In genomic region chr10:28704771-28705170, GRCh38 we compare ENCODE assay signal across 25 cellular contexts. TPM values are rescaled to one million over a fixed set of nuclear protein-coding genes. Genes with fewer than 3 reads are reported as not detected.
DNase-seq lines count a peak whose midpoint lies in the region; ATAC-seq and TF ChIP-seq lines count a peak whose summit lies in the region.
"Had no signal": no experiment of that assay in that cellular context is flagged by ENCODE, and none has a peak within 500 bp of the region (broad histone marks: within the 10 kb centered on the region; RNA-seq: fewer than 3 reads in every experiment).

No MANE protein-coding gene starts in this region.

- H3K36me3 Mint-ChIP-seq in nephron progenitor cell (ENCODE audit: low read depth) (peaks cover 5% of the 10 kb centered on the region), neural progenitor cell (no peaks in the 10 kb centered on the region)

- peaks cover 38% of the 10 kb centered on the region for H3K4me1 Mint-ChIP-seq in nephron progenitor cell
- H3K4me1 Mint-ChIP-seq in neural progenitor cell, result peaks cover 24% of the 10 kb centered on the region
- H3K4me1 Mint-ChIP-seq: B cell; CD8-positive, alpha-beta memory T cell had no signal

- H3K27ac Mint-ChIP-seq in nephron progenitor cell (peak overlapping the region; percentile 96), neural progenitor cell (no peak overlapping the region)
- H3K27ac Mint-ChIP-seq: B cell; CD8-positive, alpha-beta memory T cell; HFFc6 had no signal

- H3K27me3 Mint-ChIP-seq in nephron progenitor cell (ENCODE audit: low read depth, poor library complexity) (peaks cover 5% of the 10 kb centered on the region), neural progenitor cell (ENCODE audit: insufficient read depth, low read depth) (peaks cover 8% of the 10 kb centered on the region)

- H3K4me1 ChIP-seq in IMR-90 (ENCODE audit: control insufficient read depth, insufficient read depth, low read length) (peaks cover 5% of the 10 kb centered on the region; the same call in 1 of the 2 replicates), hepatocyte (ENCODE audit: insufficient read depth) (peaks cover 3% of the 10 kb centered on the region), OCI-LY7 (ENCODE audit: insufficient read depth, low read length, poor library complexity, severe bottlenecking) (no peaks in the 10 kb centered on the region), neural progenitor cell (no peaks in the 10 kb centered on the region)

- no peaks in the 10 kb centered on the region for H3F3A ChIP-seq in neural progenitor cell (ENCODE audit: low read depth)

- H3K4me3 Mint-ChIP-seq in nephron progenitor cell, result no peak overlapping the region
- H3K4me3 Mint-ChIP-seq in neural progenitor cell, result no peak overlapping the region
- H3K4me3 Mint-ChIP-seq: B cell; CD8-positive, alpha-beta memory T cell; HFFc6 had no signal

- intact Hi-C loops in IMR-90 (cut with micrococcal nuclease), result no loop called here
- intact Hi-C loops in OCI-LY7 (cut with micrococcal nuclease; ENCODE audit: unreplicated experiment), result no loop called here

- no peak overlapping the region for H3K4ac ChIP-seq in IMR-90 (ENCODE audit: low read depth, low read length)

- no peak overlapping the region for H3K23ac ChIP-seq in IMR-90 (ENCODE audit: low read depth, low read length)

- no peak overlapping the region; the same call in 1 of the 2 replicates for H3K18ac ChIP-seq in IMR-90 (ENCODE audit: low read depth, low read length)

- no peak overlapping the region for H2BK20ac ChIP-seq in IMR-90 (ENCODE audit: low read depth, low read length)

- H3K9ac ChIP-seq in IMR-90 (ENCODE audit: low read depth, low read length) (no peak overlapping the region), neural progenitor cell (no peak overlapping the region)

- POLR2A ChIA-PET in IMR-90 (lab: Charles Lee; ENCODE audit: unreplicated experiment), result no interaction called here
- POLR2A ChIA-PET in OCI-LY7 (lab: Charles Lee), result interaction anchor here (1.1 kb wide), 1 partner anchor 10 kb away, joined by 3 read pairs; no protein-coding TSS in a partner anchor

- CTCF ChIA-PET in IMR-90 (lab: Yijun Ruan, JAX), result interaction anchor here (1.5 kb wide), 1 partner anchor 10 kb away, joined by 3 read pairs; no protein-coding TSS in a partner anchor
- CTCF ChIA-PET in OCI-LY7 (lab: Charles Lee; ENCODE audit: unreplicated experiment), result no interaction called here

- H3K14ac ChIP-seq in IMR-90 (replicated peaks; ENCODE audit: low read depth, low read length), result no peak overlapping the region

- no peak overlapping the region for H2BK15ac ChIP-seq in IMR-90 (ENCODE audit: low read depth, low read length)

- in situ Hi-C loops in IMR-90 (cut with MboI; ENCODE audit: low sequenced_read_pairs), result no loop called here

- no peak overlapping the region for H2AK5ac ChIP-seq in IMR-90 (ENCODE audit: low read depth, low read length)

- H3K9me2 ChIP-seq in hepatocyte (replicated peaks; ENCODE audit: insufficient read depth) (no peaks in the 10 kb centered on the region), OCI-LY7 (ENCODE audit: insufficient read depth, low read length) (no peaks in the 10 kb centered on the region)

- no peaks in the 10 kb centered on the region for H3K79me1 ChIP-seq in IMR-90 (ENCODE audit: low read depth in 1 of 2, low read length in 2 of 2)

- dilution Hi-C loops in IMR-90 (cut with HindIII; ENCODE audit: low sequenced_read_pairs, unreplicated experiment), result no loop called here

- H4K20me1 ChIP-seq in IMR-90 (ENCODE audit: insufficient read depth, low read length) (no peaks in the 10 kb centered on the region), hepatocyte (ENCODE audit: insufficient read depth, poor library complexity, severe bottlenecking) (no peaks in the 10 kb centered on the region), OCI-LY7 (ENCODE audit: insufficient read depth, low read length) (no peaks in the 10 kb centered on the region), neural progenitor cell (ENCODE audit: low read depth) (no peaks in the 10 kb centered on the region)

- H3K9me3 ChIP-seq in IMR-90 (ENCODE audit: control insufficient read depth, insufficient read depth, low read length) (peaks cover 7% of the 10 kb centered on the region), hepatocyte (ENCODE audit: low read depth) (no peaks in the 10 kb centered on the region), OCI-LY7 (ENCODE audit: low read length) (no peaks in the 10 kb centered on the region), neural progenitor cell (ENCODE audit: low read depth) (no peaks in the 10 kb centered on the region)
- H3K9me3 ChIP-seq: MG63 had no signal

- H4K5ac ChIP-seq in IMR-90 (ENCODE audit: low read depth, low read length), result no peak overlapping the region

- H2AFZ ChIP-seq in IMR-90 (replicated peaks; ENCODE audit: low read length, poor library complexity) (peak overlapping the region; percentile 29), hepatocyte (no peak overlapping the region), OCI-LY7 (ENCODE audit: low read length) (no peak overlapping the region), neural progenitor cell (replicated peaks) (no peak overlapping the region)

- BruUV-seq in IMR-90 (replicated peaks; lab: Mats Ljungman, UMichigan) (no TSS peak), OCI-LY7 (replicated peaks; lab: Mats Ljungman, UMichigan) (no TSS peak)

- TF ChIP-seq CTCF in IMR-90 (conservative IDR thresholded peaks at IDR 0.05; ENCODE audit: low read depth, low read length), result no peak
- no peak for TF ChIP-seq CTCF in hepatocyte (IDR thresholded peaks at IDR 0.05; ENCODE audit: poor library complexity)
- TF ChIP-seq CTCF in nephron progenitor cell (IDR thresholded peaks at IDR 0.05), result no peak
- no peak for TF ChIP-seq CTCF in OCI-LY7 (conservative IDR thresholded peaks at IDR 0.05; ENCODE audit: low read length)
- TF ChIP-seq CTCF in neural progenitor cell (IDR thresholded peaks at IDR 0.05), result no peak

- no peak for TF ChIP-seq RAD21 in IMR-90 (IDR thresholded peaks at IDR 0.05; ENCODE audit: low read length)

- H2BK5ac ChIP-seq in IMR-90 (ENCODE audit: low read depth, low read length, poor library complexity, severe bottlenecking), result no peak overlapping the region

- H2BK120ac ChIP-seq in IMR-90 (ENCODE audit: low read depth, low read length), result no peak overlapping the region

- H3K4me2 ChIP-seq in IMR-90 (ENCODE audit: low read depth, low read length), result 0 out of 2 replicates have a peak overlapping the region, but pooled peaks have one; percentile 11
- peak overlapping the region; percentile 39 for H3K4me2 ChIP-seq in hepatocyte
- no peak overlapping the region for H3K4me2 ChIP-seq in OCI-LY7 (ENCODE audit: low read length)
- no peak overlapping the region for H3K4me2 ChIP-seq in neural progenitor cell

- H3K36me3 ChIP-seq in IMR-90 (ENCODE audit: control insufficient read depth, insufficient read depth, low read length) (no peaks in the 10 kb centered on the region), hepatocyte (replicated peaks; ENCODE audit: insufficient read depth, low read depth) (no peaks in the 10 kb centered on the region), OCI-LY7 (ENCODE audit: insufficient read depth, low read length) (no peaks in the 10 kb centered on the region), neural progenitor cell (no peaks in the 10 kb centered on the region)
- H3K36me3 ChIP-seq: HAP-1, MG63 had no signal

- no peak for TF ChIP-seq POLR2A in IMR-90 (IDR thresholded peaks at IDR 0.05; ENCODE audit: low read depth, low read length)

- WGBS in IMR-90 (ENCODE audit: extremely low coverage in 2 of 2, insufficient read length in 1 of 2), 2 experiments, result 30% methylated on average over 2 of the region's 7 CpGs; no CpG with 5 or more reads in 1 of the 2 experiments
- 40% methylated on average over 7 of the region's 7 CpGs for WGBS in hepatocyte (ENCODE audit: low lambda C conversion rate, missing lambda C conversion rate)

- H3K4me3 ChIP-seq in IMR-90 (ENCODE audit: insufficient read depth, low read depth, low read length) (no peak overlapping the region), hepatocyte (no peak overlapping the region), OCI-LY7 (ENCODE audit: low read depth, low read length, poor library complexity, severe bottlenecking) (no peak overlapping the region), neural progenitor cell (no peak overlapping the region)
- H3K4me3 ChIP-seq: HAP-1, MG63 had no signal

- H3K27ac ChIP-seq in IMR-90 (ENCODE audit: insufficient read depth, low read length) (no peak overlapping the region), hepatocyte (no peak overlapping the region), OCI-LY7 (ENCODE audit: low read depth, low read length, poor library complexity, severe bottlenecking) (no peak overlapping the region), neural progenitor cell (no peak overlapping the region)
- H3K27ac ChIP-seq: C4-2B had no signal

- H4K91ac ChIP-seq in IMR-90 (ENCODE audit: insufficient read depth, low read depth, low read length), result no peak overlapping the region

- no peak overlapping the region for H2AK9ac ChIP-seq in IMR-90 (replicated peaks; ENCODE audit: low read depth, low read length, poor library complexity)

- DNase-seq in IMR-90 (no peak), hepatocyte (ENCODE audit: low spot score) (no peak), nephron progenitor cell (no peak), NCI-H345 (lab: John Stamatoyannopoulos, UW) (no peak), OCI-LY7 (ENCODE audit: low spot score) (no peak), neural progenitor cell (ENCODE audit: low spot score) (no peak)
- DNase-seq in stimulated activated naive CD4-positive, alpha-beta T cell treated with Interleukin-2 at 50 U/mL for 16 hours (lab: John Stamatoyannopoulos, UW), result no peak
- DNase-seq: CD8-positive, alpha-beta memory T cell; DMS 273 treated with DMSO at 0.1 percent for 48 hours; DMS79 treated with DMSO at 0.1 percent for 48 hours; GOT3; HFFc6; KG1; MG63; NCI-H1105 treated with DMSO at 0.1 percent for 48 hours; NCI-H146; NCI-H1930; NCI-H2107; NCI-H446; NCI-H524 treated with DMSO at 0.1 percent for 48 hours; NCI-H774; PC-3 had no signal

- no peaks in the 10 kb centered on the region for H3K79me2 ChIP-seq in hepatocyte
- H3K79me2 ChIP-seq in OCI-LY7 (ENCODE audit: insufficient read depth, low read depth, low read length), result no peaks in the 10 kb centered on the region
- H3K79me2 ChIP-seq in neural progenitor cell (ENCODE audit: low read depth), result no peaks in the 10 kb centered on the region

- no peak overlapping the region for H4K8ac ChIP-seq in IMR-90 (ENCODE audit: low read depth in 2 of 2, low read length in 2 of 2)

- ATAC-seq in IMR-90 (ENCODE audit: low read depth), result peak; percentile 35
- ATAC-seq: PC-3 had no signal

- H3K56ac ChIP-seq in IMR-90 (ENCODE audit: extremely low read depth, insufficient read depth, low read length), result no peak overlapping the region

- H3K27me3 ChIP-seq in IMR-90 (ENCODE audit: control insufficient read depth, insufficient read depth, low read length) (no peaks in the 10 kb centered on the region), hepatocyte (no peaks in the 10 kb centered on the region), neural progenitor cell (no peaks in the 10 kb centered on the region)
- H3K27me3 ChIP-seq: MG63 had no signal

- H3K9me3 Mint-ChIP-seq in nephron progenitor cell (peaks cover 15% of the 10 kb centered on the region), neural progenitor cell (peaks cover 4% of the 10 kb centered on the region)
- H3K9me3 Mint-ChIP-seq: CD8-positive, alpha-beta memory T cell had no signal

- H3K9me1 ChIP-seq in IMR-90 (ENCODE audit: insufficient read depth, low read length), result no peaks in the 10 kb centered on the region

RNA-seq across cellular contexts. Expression of gene BAMBI, which starts 27.4 kb away (rescaled TPM):
- 19.4 and 20.8 TPM in 2 replicates for total RNA-seq in IMR-90 (2012; rRNA removed)
- polyA plus RNA-seq in IMR-90 (2012; rRNA removed), result 13.4 and 14.4 TPM in 2 replicates
- polyA plus RNA-seq in IMR-90 (2012; cell fraction: cytosol; rRNA removed), result 8.3 and 14.5 TPM in 2 replicates
- 8.6 and 10.7 TPM in 2 replicates for polyA plus RNA-seq in IMR-90 (2012; cell fraction: nucleus; rRNA removed; ENCODE audit: low replicate concordance)
- 111 and 116 TPM in 2 replicates for total RNA-seq in hepatocyte
- polyA plus RNA-seq in hepatocyte, result 148 and 163 TPM in 2 replicates
- total RNA-seq in OCI-LY7 (2014; rRNA removed; shearing (Covaris generic)), result 2.2 and 3.1 TPM in 2 replicates
- 0.89 and 0.90 TPM in 2 replicates for total RNA-seq in OCI-LY7 (2022)
- 2.2 and 3.2 TPM in 2 replicates for total RNA-seq in neural progenitor cell (ENCODE audit: low replicate concordance)

Comparison
In these comparisons a context has a peak if more than half of its experiments do, and no peak if none do; other contexts are left out.
1. H3K4me2 ChIP-seq: peak in IMR-90 (single experiment) and hepatocyte (single experiment); none in OCI-LY7 (single experiment) and neural progenitor cell (single experiment).